7 cellular contexts compared by ENCODE assay signal in genomic region chr1:67684526-67685066, GRCh38.
DNase-seq lines count a peak whose midpoint lies in the region; TF ChIP-seq lines count a peak whose summit lies in the region.

No MANE protein-coding gene starts in this region.

- peak overlapping the region in 17 of 21 experiments; percentile 0 to 98 (median 52) for H3K27ac ChIP-seq in skin epidermis

- no peak for TF ChIP-seq CTCF in HFF-Myc (IDR thresholded peaks at IDR 0.05; ENCODE audit: low read depth, low read length, missing control alignments)
- no peak for TF ChIP-seq CTCF in WI38 (IDR thresholded peaks at IDR 0.05; ENCODE audit: low read depth, low read length)

- no peak for DNase-seq in HFF-Myc (ENCODE audit: extremely low read depth, low read depth)
- DNase-seq in globus pallidus (ENCODE audit: low spot score): peak; percentile 46
- DNase-seq in SIG-M5 treated with dmso at 0.1 percent for 504 hours (lab: John Stamatoyannopoulos, UW; ENCODE audit: unreplicated experiment): no peak
- DNase-seq in T-helper 9 cell: no peak
- no peak for DNase-seq in GM03348 (ENCODE audit: low spot score)

- peak overlapping the region; percentile 99 for H3K4me3 ChIP-seq in HFF-Myc (replicated peaks; ENCODE audit: low read depth, low read length)
- peak overlapping the region; percentile 55 for H3K4me3 ChIP-seq in WI38 (ENCODE audit: low read depth, low read length)
- H3K4me3 ChIP-seq in skin epidermis: peak overlapping the region; percentile 73 to 97 (median 85)
